In the genomic region with DNA sequence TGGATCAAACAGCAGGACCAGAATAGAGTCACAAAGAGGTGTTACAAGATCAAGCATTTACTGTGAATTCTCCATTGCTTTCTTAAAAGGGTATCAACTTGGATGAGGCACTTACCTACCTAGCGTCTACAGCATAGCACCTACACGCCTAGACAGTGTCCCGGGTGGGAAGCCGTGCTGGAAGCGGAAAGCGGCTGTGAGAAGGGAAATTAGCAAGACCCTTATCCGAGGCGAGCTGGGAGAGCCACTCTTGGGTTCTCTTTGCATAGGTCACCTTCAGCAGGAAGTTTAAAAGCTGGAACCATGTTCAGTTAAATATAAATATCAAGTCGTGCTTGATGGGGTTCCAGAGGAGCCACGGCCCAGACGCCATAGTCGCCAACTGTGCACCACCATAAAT, we compare ENCODE assay signal across 6 cellular contexts. TPM values are rescaled to one million over a fixed set of nuclear protein-coding genes. Genes with fewer than 3 reads are reported as not detected.
"Had no signal": no experiment of that assay in that cellular context is flagged by ENCODE, and none has a peak within 500 bp of the region (broad histone marks: within the 10 kb centered on the region; RNA-seq: fewer than 3 reads in every experiment).

No MANE protein-coding gene starts in this region.

- H3K4me3 Mint-ChIP-seq: GM23338, H9 had no signal

- H3K4me3 ChIP-seq: GM23338 had no signal

- H3K4me2 ChIP-seq: GM23338 had no signal

- H3K9me3 Mint-ChIP-seq: GM23338, H9 had no signal

- H2AFZ ChIP-seq: GM23338 had no signal

- H3K27ac Mint-ChIP-seq: GM23338, H9 had no signal

- H3K4me1 Mint-ChIP-seq: GM23338, H9 had no signal

- DNase-seq: H9, HCEC 1CT, IMR-90 had no signal

- ATAC-seq: GM23338 had no signal

RNA-seq across cellular contexts. Expression of a gene that starts 46.3 kb away (rescaled TPM):
- total RNA-seq: GM23338, H1, H9, HT-29, IMR-90 had no signal
- polyA plus RNA-seq: GM23338, H1, IMR-90 had no signal

RNA-seq across cellular contexts. Expression of a gene that starts 55.5 kb away (rescaled TPM):
- total RNA-seq: H9, HT-29, IMR-90 had no signal
- polyA plus RNA-seq: IMR-90 had no signal
